22 cellular contexts compared by ENCODE assay signal in the genomic region with DNA sequence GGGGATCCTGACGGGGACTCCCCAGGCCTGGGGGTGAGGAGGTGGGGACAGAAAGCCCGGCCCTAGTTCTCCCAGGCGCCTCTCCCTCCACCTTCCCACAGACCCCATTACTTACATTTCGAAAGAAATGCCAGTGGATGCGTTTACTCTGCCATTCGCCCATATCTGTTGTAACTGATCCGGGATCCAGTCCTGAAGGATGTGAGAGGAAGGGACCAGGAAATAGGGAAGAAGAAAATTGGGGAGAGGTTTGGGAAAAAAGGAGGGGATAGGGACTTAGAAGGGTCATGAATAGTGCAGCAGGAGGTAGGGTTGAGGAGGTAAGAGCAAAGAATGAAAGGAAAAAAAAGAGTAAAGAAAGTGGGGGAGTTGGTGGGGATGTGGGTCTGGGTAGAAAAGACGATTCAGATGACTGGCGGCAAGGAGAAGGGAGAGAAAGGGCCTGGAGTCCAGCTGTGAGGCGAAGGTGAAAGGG. TPM values are rescaled to one million over a fixed set of nuclear protein-coding genes. Genes with fewer than 3 reads are reported as not detected.
DNase-seq lines count a peak whose midpoint lies in the region; ATAC-seq and TF ChIP-seq lines count a peak whose summit lies in the region.
"Had no signal": no experiment of that assay in that cellular context is flagged by ENCODE, and none has a peak within 500 bp of the region (broad histone marks: within the 10 kb centered on the region; RNA-seq: fewer than 3 reads in every experiment).

No MANE protein-coding gene starts in this region.

- peaks cover 98% of the 10 kb centered on the region for H3K27me3 ChIP-seq in SK-N-SH (ENCODE audit: insufficient read depth)
- peaks cover 6% of the 10 kb centered on the region for H3K27me3 ChIP-seq in A673 (replicated peaks; ENCODE audit: insufficient read depth, low read depth, low read length, poor library complexity)
- peaks cover 99% of the 10 kb centered on the region for H3K27me3 ChIP-seq in iPS-15b (ENCODE audit: control insufficient read depth, insufficient read depth, low read length)

- no peak overlapping the region for H3K27ac ChIP-seq in SK-N-SH (ENCODE audit: low read depth in 2 of 2, low read length in 1 of 2)
- H3K27ac ChIP-seq in A673 (ENCODE audit: low read depth, low read length, poor library complexity, severe bottlenecking): no peak overlapping the region
- no peak overlapping the region for H3K27ac ChIP-seq in SK-N-MC
- H3K27ac ChIP-seq: KMS-11 had no signal

- no peak overlapping the region for H3K4me2 ChIP-seq in SK-N-SH
- H3K4me2 ChIP-seq: KMS-11 had no signal

- no peak for TF ChIP-seq RAD21 in SK-N-SH (IDR thresholded peaks at IDR 0.05; ENCODE audit: low read length)

- TF ChIP-seq CTCF in SK-N-SH (IDR thresholded peaks at IDR 0.05) (no peak), A673 (conservative IDR thresholded peaks at IDR 0.05; ENCODE audit: low read depth, low read length) (no peak), foreskin fibroblast (IDR thresholded peaks at IDR 0.05; ENCODE audit: low read depth, low read length) (no peak)

- no peak overlapping the region for H2AFZ ChIP-seq in SK-N-SH (ENCODE audit: low read depth)

- H4K20me1 ChIP-seq in SK-N-SH (ENCODE audit: insufficient read depth): peaks cover 13% of the 10 kb centered on the region; the same call in 1 of the 2 replicates

- 21% methylated on average over 10 of the region's 10 CpGs for WGBS in SK-N-SH (ENCODE audit: low lambda C conversion rate)

- H3K4me1 ChIP-seq in SK-N-SH (ENCODE audit: control insufficient read depth in 1 of 2, insufficient read depth in 2 of 2, low read depth in 1 of 2, low read length in 1 of 2) (no peaks in the 10 kb centered on the region; a peak in 1 of 4 replicates), A673 (ENCODE audit: insufficient read depth, low read length, poor library complexity, severe bottlenecking) (peaks cover 3% of the 10 kb centered on the region), iPS-15b (ENCODE audit: control insufficient read depth, insufficient read depth, low read length) (no peaks in the 10 kb centered on the region)
- H3K4me1 ChIP-seq: BE2C had no signal

- no peak for DNase-seq in SK-N-SH
- no peak for DNase-seq in A673 (ENCODE audit: low spot score)
- DNase-seq in SK-N-MC (ENCODE audit: low read depth, low spot score): no peak
- DNase-seq in left colon: no peak
- DNase-seq in foreskin fibroblast: no peak
- no peak for DNase-seq in retina
- DNase-seq: activated gamma-delta T cell; BE2C; effector memory CD4-positive, alpha-beta T cell; head of caudate nucleus; mesenchymal stem cell; NCI-H1092; NCI-H2029; stimulated activated CD4-positive, alpha-beta T cell treated with anti-CD3 and anti-CD28 coated beads, Interleukin-2, amount 100 ng/mL, for 24 hours; stimulated activated naive CD8-positive, alpha-beta T cell treated with anti-CD3 and anti-CD28 coated beads, Interleukin-15, amount 100 ng/mL, for 72 hours had no signal

- no peak for TF ChIP-seq EP300 in SK-N-SH (IDR thresholded peaks at IDR 0.05; ENCODE audit: borderline replicate concordance in 1 of 2, low read depth in 1 of 2, low read length in 1 of 2)

- no peaks in the 10 kb centered on the region for H3K9me3 ChIP-seq in SK-N-SH
- H3K9me3 ChIP-seq in A673 (ENCODE audit: low read depth, low read length, poor library complexity, severe bottlenecking): no peaks in the 10 kb centered on the region
- H3K9me3 ChIP-seq in SK-N-MC (ENCODE audit: low read depth, low read length): no peaks in the 10 kb centered on the region
- H3K9me3 ChIP-seq in iPS-15b (ENCODE audit: control insufficient read depth, insufficient read depth, low read length): no peaks in the 10 kb centered on the region
- H3K9me3 ChIP-seq: BE2C had no signal

- ATAC-seq in SK-N-SH treated with all-trans-retinoic acid at 6 μM for 48 hours: no peak
- ATAC-seq in left colon: no peak

- no TSS peak for BruUV-seq in A673 (replicated peaks; lab: Mats Ljungman, UMichigan)

- no peak overlapping the region for H3K4me3 ChIP-seq in SK-N-SH (ENCODE audit: low read depth in 2 of 2, low read length in 1 of 2)
- peak overlapping the region; percentile 62 for H3K4me3 ChIP-seq in A673 (ENCODE audit: low read depth, low read length, poor library complexity, severe bottlenecking)
- peak overlapping the region; percentile 94 for H3K4me3 ChIP-seq in SK-N-MC
- H3K4me3 ChIP-seq in iPS-15b (ENCODE audit: low read depth, low read length): peak overlapping the region; percentile 22
- no peak overlapping the region for H3K4me3 ChIP-seq in foreskin fibroblast (ENCODE audit: low read depth in 1 of 2, low read length in 2 of 2)

- intact Hi-C loops in A673 (cut with micrococcal nuclease; ENCODE audit: unreplicated experiment): no loop called here
- intact Hi-C loops in left colon (cut with DNase I, micrococcal nuclease): no loop called here

- no peak overlapping the region for H3K9ac ChIP-seq in SK-N-SH
- peak overlapping the region; percentile 91 for H3K9ac ChIP-seq in SK-N-MC (ENCODE audit: insufficient read length)
- H3K9ac ChIP-seq in iPS-15b (ENCODE audit: low read depth, low read length): no peak overlapping the region
- H3K9ac ChIP-seq: KMS-11 had no signal

- POLR2A ChIA-PET in SK-N-SH (lab: Yijun Ruan, JAX): no interaction called here
- POLR2A ChIA-PET in A673 (lab: Charles Lee; ENCODE audit: low non-redundant PET): interaction anchor here (0.6 kb wide), 1 partner anchor 170 kb away, joined by 9 read pairs; no protein-coding TSS in a partner anchor

- H3K36me3 ChIP-seq in SK-N-SH (replicated peaks in 1 of 2; ENCODE audit: control insufficient read depth in 1 of 2, insufficient read depth in 2 of 2, low read length in 1 of 2): no peaks in the 10 kb centered on the region
- no peaks in the 10 kb centered on the region for H3K36me3 ChIP-seq in A673 (ENCODE audit: insufficient read depth, low read length, poor library complexity, severe bottlenecking)
- H3K36me3 ChIP-seq in SK-N-MC (ENCODE audit: insufficient read depth, low read length): no peaks in the 10 kb centered on the region
- no peaks in the 10 kb centered on the region for H3K36me3 ChIP-seq in iPS-15b (ENCODE audit: control insufficient read depth, insufficient read depth, low read length)
- H3K36me3 ChIP-seq: BE2C had no signal

- CTCF ChIA-PET in SK-N-SH (lab: Yijun Ruan, JAX) (interaction anchor here (0.6 kb wide), 1 partner anchor 42 kb away, joined by 3 read pairs; no protein-coding TSS in a partner anchor), A673 (lab: Charles Lee) (no interaction called here)

- no peaks in the 10 kb centered on the region for H3K79me2 ChIP-seq in SK-N-SH (ENCODE audit: insufficient read depth)

- H3F3A ChIP-seq in SK-N-SH (replicated peaks; ENCODE audit: insufficient read depth): no peaks in the 10 kb centered on the region

- no peaks in the 10 kb centered on the region for H3K9me2 ChIP-seq in SK-N-SH

TF ChIP-seq in SK-N-SH, 30 proteins besides CTCF, POLR2A, EP300 and RAD21:
- TF ChIP-seq JUND (IDR thresholded peaks at IDR 0.05): no peak
- peak; percentile 80 for TF ChIP-seq EZH2phosphoT487 (IDR thresholded peaks at IDR 0.05; ENCODE audit: borderline replicate concordance, low read depth)
TF ChIP-seq in SK-N-SH: peak in this region for 1.

TF ChIP-seq in SK-N-SH treated with all-trans-retinoic acid at 6 μM for 48 hours, 23 proteins besides CTCF, POLR2A, EP300 and RAD21 (continues in another document):
- TF ChIP-seq RARB (CRISPR knock-in tag; IDR thresholded peaks at IDR 0.05): no peak
- no peak for TF ChIP-seq PPARA (CRISPR knock-in tag; IDR thresholded peaks at IDR 0.05; ENCODE audit: borderline replicate concordance)
- no peak for TF ChIP-seq BACH2 (CRISPR knock-in tag; IDR thresholded peaks at IDR 0.05; ENCODE audit: borderline replicate concordance)
- TF ChIP-seq, protein P1, sequence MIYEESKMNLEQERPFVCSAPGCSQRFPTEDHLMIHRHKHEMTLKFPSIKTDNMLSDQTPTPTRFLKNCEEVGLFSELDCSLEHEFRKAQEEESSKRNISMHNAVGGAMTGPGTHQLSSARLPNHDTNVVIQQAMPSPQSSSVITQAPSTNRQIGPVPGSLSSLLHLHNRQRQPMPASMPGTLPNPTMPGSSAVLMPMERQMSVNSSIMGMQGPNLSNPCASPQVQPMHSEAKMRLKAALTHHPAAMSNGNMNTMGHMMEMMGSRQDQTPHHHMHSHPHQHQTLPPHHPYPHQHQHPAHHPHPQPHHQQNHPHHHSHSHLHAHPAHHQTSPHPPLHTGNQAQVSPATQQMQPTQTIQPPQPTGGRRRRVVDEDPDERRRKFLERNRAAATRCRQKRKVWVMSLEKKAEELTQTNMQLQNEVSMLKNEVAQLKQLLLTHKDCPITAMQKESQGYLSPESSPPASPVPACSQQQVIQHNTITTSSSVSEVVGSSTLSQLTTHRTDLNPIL (CRISPR knock-in tag; IDR thresholded peaks at IDR 0.05; ENCODE audit: low read depth): no peak
- no peak for TF ChIP-seq TOX (CRISPR knock-in tag; IDR thresholded peaks at IDR 0.05; ENCODE audit: borderline replicate concordance)
- no peak for TF ChIP-seq OSR1 (CRISPR knock-in tag; IDR thresholded peaks at IDR 0.05)
- TF ChIP-seq ZFP3 (CRISPR knock-in tag; IDR thresholded peaks at IDR 0.05): no peak
- no peak for TF ChIP-seq ZNF565 (CRISPR knock-in tag; conservative IDR thresholded peaks at IDR 0.05; ENCODE audit: low read depth)

RNA-seq across cellular contexts. Expression of a gene that starts 1.1 kb away (rescaled TPM):
- polyA plus RNA-seq in SK-N-SH (2012; rRNA removed): not detected in 2 replicates
- not detected in 2 replicates for polyA plus RNA-seq in SK-N-SH (2012; cell fraction: cytosol; rRNA removed)
- polyA plus RNA-seq in SK-N-SH (2012; cell fraction: nucleus; rRNA removed): not detected in 2 replicates
- total RNA-seq in A673 (2021): 4.6 and 6.1 TPM in 2 replicates
- not detected for total RNA-seq in left colon
- total RNA-seq: chondrocyte, NCI-H460, skeletal muscle tissue had no signal

RNA-seq across cellular contexts. Expression of a gene that starts 17.1 kb away (rescaled TPM):
- polyA plus RNA-seq in SK-N-SH (2012; rRNA removed): not detected in 2 replicates
- not detected in 2 replicates for polyA plus RNA-seq in SK-N-SH (2012; cell fraction: cytosol; rRNA removed)
- polyA plus RNA-seq in SK-N-SH (2012; cell fraction: nucleus; rRNA removed): not detected in 2 replicates
- 5.7 and 7.0 TPM in 2 replicates for total RNA-seq in A673 (2021)
- not detected for total RNA-seq in left colon
- total RNA-seq: chondrocyte, HT-29 had no signal

RNA-seq across cellular contexts. Expression of a gene that starts 17.2 kb away (rescaled TPM):
- polyA plus RNA-seq in SK-N-SH (2012; rRNA removed): not detected in 2 replicates
- polyA plus RNA-seq in SK-N-SH (2012; cell fraction: cytosol; rRNA removed): not detected in 2 replicates
- not detected in 2 replicates for polyA plus RNA-seq in SK-N-SH (2012; cell fraction: nucleus; rRNA removed)
- total RNA-seq in A673 (2021): 10.1 and 10.7 TPM in 2 replicates
- total RNA-seq in left colon: not detected
- total RNA-seq: chondrocyte, skeletal muscle tissue had no signal

RNA-seq across cellular contexts. Expression of a gene that starts 18.9 kb away (rescaled TPM):
- polyA plus RNA-seq in SK-N-SH (2012; rRNA removed): not detected in 2 replicates
- 0.01 TPM in 2 replicates for polyA plus RNA-seq in SK-N-SH (2012; cell fraction: cytosol; rRNA removed)
- not detected in 2 replicates for polyA plus RNA-seq in SK-N-SH (2012; cell fraction: nucleus; rRNA removed)
- total RNA-seq in A673 (2021) (5.4 and 5.5 TPM in 2 replicates), left colon (not detected)
- total RNA-seq: chondrocyte had no signal

RNA-seq across cellular contexts. Expression of a gene that starts 29.1 kb away (rescaled TPM):
- polyA plus RNA-seq in SK-N-SH (2012; rRNA removed): 0.03 and 0.08 TPM in 2 replicates
- 0.04 TPM in 2 replicates for polyA plus RNA-seq in SK-N-SH (2012; cell fraction: cytosol; rRNA removed)
- not detected in 2 replicates for polyA plus RNA-seq in SK-N-SH (2012; cell fraction: nucleus; rRNA removed)
- total RNA-seq in A673 (2021) (27.8 and 30.4 TPM in 2 replicates), left colon (not detected)
- total RNA-seq: chondrocyte, HT-29 had no signal

Comparison
In these comparisons a context has a peak if more than half of its experiments do, and no peak if none do; other contexts are left out.
1. H3K4me3 ChIP-seq: peak in A673 (single experiment), SK-N-MC (single experiment) and iPS-15b (single experiment); none in SK-N-SH (0 of 2) and foreskin fibroblast (0 of 2).
2. RNA of a gene that starts 17.2 kb away (total RNA-seq): 10.1 to 10.7 TPM in A673; not detected in left colon; every median in the first group is over 10 times any median in the second.